In the genomic region with DNA sequence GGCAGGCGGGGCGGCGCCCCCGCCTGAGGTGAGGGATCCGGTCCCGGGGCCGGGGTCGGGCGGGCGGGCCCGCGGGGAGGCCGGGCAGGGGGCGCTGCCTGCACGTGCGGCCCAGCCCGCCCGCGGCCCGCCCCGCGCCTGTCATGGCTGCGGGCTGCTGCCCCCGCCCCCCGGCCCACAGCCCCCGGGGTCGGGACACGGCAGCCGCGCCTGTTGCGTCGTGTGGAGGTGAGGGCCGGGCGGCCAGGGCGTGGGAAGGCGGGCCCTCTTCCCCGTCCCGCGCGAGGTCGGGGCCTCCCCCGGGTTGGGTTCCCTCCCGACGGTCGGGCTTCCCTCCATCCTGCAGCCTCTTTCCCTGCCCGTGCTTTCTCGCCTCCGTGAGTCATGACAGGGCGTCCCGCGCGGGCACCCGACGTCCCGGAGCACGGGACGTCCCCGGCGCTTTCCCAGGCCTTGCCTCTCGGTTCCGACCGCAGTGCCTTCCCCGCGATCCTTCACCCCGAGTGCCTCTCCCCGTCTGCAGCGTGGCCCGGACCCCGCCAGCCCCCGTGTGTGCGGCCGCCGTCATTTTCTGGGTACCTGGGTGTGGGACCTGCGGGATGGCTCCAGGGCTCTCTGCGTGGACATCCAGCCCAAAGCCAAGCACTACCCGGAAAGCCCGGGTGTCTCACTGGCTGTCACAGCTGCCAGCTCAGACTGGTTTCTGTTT, we compare ENCODE assay signal across 8 cellular contexts.
A peak's percentile ranks its signal among the peaks of the same experiment; 100 is the strongest.
DNase-seq lines count a peak whose midpoint lies in the region; ATAC-seq lines count a peak whose summit lies in the region.

No MANE protein-coding gene starts in this region.

- peak overlapping the region; percentile 64; the same call in 1 of the 2 replicates for H3K4me3 ChIP-seq in iPS DF 6.9 (ENCODE audit: low read length)

- intact Hi-C loops in sciatic nerve (cut with DNase I): loop anchor here (5.0 kb wide), 1 partner anchor 151 kb away; no protein-coding TSS in a partner anchor

- H3K27me3 ChIP-seq in iPS DF 6.9 (ENCODE audit: control insufficient read depth, insufficient read depth, low read length): no peaks in the 10 kb centered on the region

- ATAC-seq in HG03432 (IDR thresholded peaks at IDR 0.05; ENCODE audit: unreplicated experiment): peak; percentile 17
- ATAC-seq in sciatic nerve: peak; percentile 31

- H3K36me3 ChIP-seq in iPS DF 6.9 (ENCODE audit: control insufficient read depth, insufficient read depth, low read length): no peaks in the 10 kb centered on the region; the same call in 1 of the 2 replicates

- WGBS in iPS DF 6.9 (ENCODE audit: insufficient coverage, insufficient read length): no CpG with 5 or more reads among the region's 77 CpGs

- H3K27ac ChIP-seq in iPS DF 6.9 (ENCODE audit: low read length): no peak overlapping the region

- H3K4me1 ChIP-seq in iPS DF 6.9 (ENCODE audit: control insufficient read depth, insufficient read depth, low read length): no peaks in the 10 kb centered on the region

- peak; percentile 22 for DNase-seq in NCI-H146 (lab: John Stamatoyannopoulos, UW)
- no peak for DNase-seq in NCI-H146 treated with DMSO at 0.1 percent for 48 hours (lab: John Stamatoyannopoulos, UW; ENCODE audit: unreplicated experiment)
- DNase-seq in T1000 (lab: John Stamatoyannopoulos, UW): peak; percentile 22
- DNase-seq in astrocyte of the hippocampus (ENCODE audit: low read depth, low spot score): peak; percentile 72
- DNase-seq in iPS DF 6.9 (ENCODE audit: low read depth, low spot score): no peak
- peak; percentile 79 for DNase-seq in sciatic nerve (ENCODE audit: low spot score)
- no peak for DNase-seq in OCI-M2 (lab: John Stamatoyannopoulos, UW; ENCODE audit: unreplicated experiment)

- no peaks in the 10 kb centered on the region for H3K9me3 ChIP-seq in iPS DF 6.9 (ENCODE audit: control insufficient read depth, insufficient read depth, low read length)

Comparison
In these comparisons a context has a peak if more than half of its experiments do, and no peak if none do; other contexts are left out.
1. DNase-seq: peak in NCI-H146 (single experiment), T1000 (single experiment), astrocyte of the hippocampus (single experiment) and sciatic nerve (single experiment); none in NCI-H146 treated with DMSO at 0.1 percent for 48 hours (single experiment), iPS DF 6.9 (single experiment) and OCI-M2 (single experiment).